Comparison of ENCODE assay signal across 1 cellular context in genomic region chr10:18607979-18608378, GRCh38.
TF ChIP-seq lines count a peak whose summit lies in the region.

No MANE protein-coding gene starts in this region.

TF ChIP-seq in endothelial cell of umbilical vein, 7 proteins besides CTCF, POLR2A, EP300 and RAD21 (continued from another document):
- no peak for TF ChIP-seq MYC (IDR thresholded peaks at IDR 0.05; ENCODE audit: low read depth, low read length)
